ENCODE assay signal across 10 cellular contexts in genomic region chr2:20578266-20578894, GRCh38.
DNase-seq lines count a peak whose midpoint lies in the region; ATAC-seq and TF ChIP-seq lines count a peak whose summit lies in the region.
"Had no signal": no experiment of that assay in that cellular context is flagged by ENCODE, and none has a peak within 500 bp of the region (broad histone marks: within the 10 kb centered on the region; RNA-seq: fewer than 3 reads in every experiment).

No MANE protein-coding gene starts in this region.

- TF ChIP-seq EP300 in transverse colon (IDR thresholded peaks at IDR 0.05; ENCODE audit: low read depth): no peak

- H3K9me3 ChIP-seq in colonic mucosa (no peaks in the 10 kb centered on the region), muscle layer of duodenum (ENCODE audit: control insufficient read depth in 1 of 2, low read length in 2 of 2) (peaks cover 3 to 6% of the 10 kb centered on the region in 2 donors), transverse colon (no peaks in the 10 kb centered on the region)

- H3K4me3 ChIP-seq in colonic mucosa: no peak overlapping the region
- H3K4me3 ChIP-seq in muscle layer of duodenum (ENCODE audit: low read depth in 1 of 2, low read length in 2 of 2): no peak overlapping the region
- H3K4me3 ChIP-seq in transverse colon: no peak overlapping the region

- peaks cover 34% of the 10 kb centered on the region for H3K4me1 Mint-ChIP-seq in activated naive CD8-positive, alpha-beta T cell treated with anti-CD3 and anti-CD28 coated beads, Interleukin-2, amount 50 U/mL, for 24 hours
- H3K4me1 Mint-ChIP-seq in activated naive CD8-positive, alpha-beta T cell treated with anti-CD3 and anti-CD28 coated beads for 36 hours: peaks cover 12% of the 10 kb centered on the region

- peaks cover 2% of the 10 kb centered on the region for H3K36me3 Mint-ChIP-seq in activated naive CD8-positive, alpha-beta T cell treated with anti-CD3 and anti-CD28 coated beads, Interleukin-2, amount 50 U/mL, for 24 hours (ENCODE audit: low read depth)
- H3K36me3 Mint-ChIP-seq in activated naive CD8-positive, alpha-beta T cell treated with anti-CD3 and anti-CD28 coated beads for 36 hours: peaks cover 4% of the 10 kb centered on the region

- TF ChIP-seq CTCF in colonic mucosa (IDR thresholded peaks at IDR 0.05): no peak
- no peak for TF ChIP-seq CTCF in transverse colon (IDR thresholded peaks at IDR 0.05)

- H3K4me1 ChIP-seq in colonic mucosa (no peaks in the 10 kb centered on the region), muscle layer of duodenum (ENCODE audit: control insufficient read depth in 1 of 2, insufficient read depth in 2 of 2, low read length in 2 of 2) (peaks cover 0 to 26% of the 10 kb centered on the region in 2 donors), transverse colon (peaks cover 21 to 35% (median 26%) of the 10 kb centered on the region in 4 donors)

- WGBS in transverse colon (ENCODE audit: low coverage in 1 of 2), 2 donors: 83% methylated on average over 6 of the region's 6 CpGs; no CpG with 5 or more reads in 1 of the 2 donors

- H3K4me3 Mint-ChIP-seq in activated naive CD8-positive, alpha-beta T cell treated with anti-CD3 and anti-CD28 coated beads, Interleukin-2, amount 50 U/mL, for 24 hours: no peak overlapping the region
- no peak overlapping the region for H3K4me3 Mint-ChIP-seq in activated naive CD8-positive, alpha-beta T cell treated with anti-CD3 and anti-CD28 coated beads for 36 hours

- no peak for DNase-seq in activated naive CD8-positive, alpha-beta T cell treated with anti-CD3 and anti-CD28 coated beads, Interleukin-2, amount 50 U/mL, for 24 hours
- no peak for DNase-seq in activated naive CD8-positive, alpha-beta T cell treated with anti-CD3 and anti-CD28 coated beads for 36 hours
- DNase-seq in colonic mucosa: no peak
- no peak for DNase-seq in transverse colon
- DNase-seq in NCI-H2029 (lab: John Stamatoyannopoulos, UW): no peak
- DNase-seq in inferior parietal cortex (ENCODE audit: extremely low spot score): no peak
- DNase-seq: activated CD4-positive, alpha-beta T cell treated with anti-CD3 and anti-CD28 coated beads, Interleukin-2, amount 50 U/mL, for 1 hour; NCI-H1105 treated with DMSO at 0.1 percent for 48 hours had no signal

- H3K27me3 Mint-ChIP-seq in activated naive CD8-positive, alpha-beta T cell treated with anti-CD3 and anti-CD28 coated beads, Interleukin-2, amount 50 U/mL, for 24 hours: no peaks in the 10 kb centered on the region
- H3K27me3 Mint-ChIP-seq in activated naive CD8-positive, alpha-beta T cell treated with anti-CD3 and anti-CD28 coated beads for 36 hours: no peaks in the 10 kb centered on the region

- H3K27ac Mint-ChIP-seq in activated naive CD8-positive, alpha-beta T cell treated with anti-CD3 and anti-CD28 coated beads, Interleukin-2, amount 50 U/mL, for 24 hours: peak overlapping the region; percentile 52
- H3K27ac Mint-ChIP-seq in activated naive CD8-positive, alpha-beta T cell treated with anti-CD3 and anti-CD28 coated beads for 36 hours: no peak overlapping the region

- H3K27ac ChIP-seq in colonic mucosa (peak overlapping the region; percentile 55), muscle layer of duodenum (ENCODE audit: low read length) (peak overlapping the region; percentile 78), transverse colon (peak overlapping the region; percentile 70 to 79 (median 75))

- intact Hi-C loops in colonic mucosa (cut with DNase I) (no loop called here), transverse colon (cut with DNase I; ENCODE audit: low total_unique reads) (no loop called here)

- no peak for ATAC-seq in activated naive CD8-positive, alpha-beta T cell treated with anti-CD3 and anti-CD28 coated beads, Interleukin-2, amount 50 U/mL, for 24 hours
- ATAC-seq in GM21447 (IDR thresholded peaks at IDR 0.05; ENCODE audit: unreplicated experiment): no peak

- no peak overlapping the region for H3K9ac ChIP-seq in colonic mucosa (ENCODE audit: low read depth in 2 of 2, low read length in 2 of 2)

- TF ChIP-seq POLR2A in transverse colon (IDR thresholded peaks at IDR 0.05): no peak

- H3K9me3 Mint-ChIP-seq in activated naive CD8-positive, alpha-beta T cell treated with anti-CD3 and anti-CD28 coated beads, Interleukin-2, amount 50 U/mL, for 24 hours: no peaks in the 10 kb centered on the region
- H3K9me3 Mint-ChIP-seq in activated naive CD8-positive, alpha-beta T cell treated with anti-CD3 and anti-CD28 coated beads for 36 hours: no peaks in the 10 kb centered on the region

- in situ Hi-C loops in transverse colon (cut with MboI; ENCODE audit: low pct_ligation_motif_present in 1 of 4, low pct_unique_long_range_greater_than_20kb in 1 of 4, low sequenced_read_pairs in 3 of 4): no loop called here

- H3K36me3 ChIP-seq in colonic mucosa: no peaks in the 10 kb centered on the region
- H3K36me3 ChIP-seq in muscle layer of duodenum (ENCODE audit: control insufficient read depth in 1 of 2, insufficient read depth in 2 of 2, low read length in 2 of 2): no peaks in the 10 kb centered on the region
- no peaks in the 10 kb centered on the region for H3K36me3 ChIP-seq in transverse colon

- H3K27me3 ChIP-seq in colonic mucosa (no peaks in the 10 kb centered on the region), muscle layer of duodenum (ENCODE audit: low read depth, low read length) (no peaks in the 10 kb centered on the region), transverse colon (no peaks in the 10 kb centered on the region)
